ENCODE assay signal across 30 cellular contexts in the genomic region with DNA sequence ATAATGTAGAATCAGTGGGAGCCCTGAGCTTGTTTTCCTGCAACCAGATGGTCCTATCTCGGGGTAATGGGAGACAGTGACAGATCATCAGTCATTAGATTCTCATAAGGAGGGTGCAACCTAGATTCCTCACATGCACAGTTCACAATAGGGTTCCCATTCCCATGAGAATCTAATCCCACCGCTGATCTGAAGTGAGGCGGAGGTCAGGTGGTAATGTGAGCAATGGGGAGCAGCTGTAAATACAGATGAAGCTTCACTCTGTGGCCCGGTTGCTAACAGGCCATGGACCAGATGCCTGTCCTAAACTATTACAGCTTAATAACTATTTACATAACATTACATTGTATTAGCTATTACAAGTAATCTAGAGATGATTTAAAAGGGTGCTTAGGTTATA. TPM values are rescaled to one million over a fixed set of nuclear protein-coding genes. Genes with fewer than 3 reads are reported as not detected.
"Had no signal": no experiment of that assay in that cellular context is flagged by ENCODE, and none has a peak within 500 bp of the region (broad histone marks: within the 10 kb centered on the region; RNA-seq: fewer than 3 reads in every experiment).

No MANE protein-coding gene starts in this region.

- H3K36me3 ChIP-seq: left ventricle myocardium inferior, neutrophil, thyroid gland, transverse colon, upper lobe of left lung, vagina had no signal

- H3K4me1 ChIP-seq: parathyroid adenoma, stomach, testis, transverse colon, upper lobe of left lung, vagina had no signal

- H3K9ac ChIP-seq: parathyroid adenoma had no signal

- H2AFZ ChIP-seq: parathyroid adenoma had no signal

- H3K4me1 Mint-ChIP-seq: memory B cell had no signal

- H3K9me3 ChIP-seq: left ventricle myocardium inferior, mucosa of descending colon, neutrophil, psoas muscle, stomach, testis, thyroid gland, transverse colon, upper lobe of left lung, vagina had no signal

- ATAC-seq: mucosa of descending colon; naive thymus-derived CD8-positive, alpha-beta T cell; psoas muscle; sciatic nerve; stimulated activated naive B cell treated with anti-CD40 and anti-IgM and Interleukin-4, amounts not matched to agents 10 μg/mL and 1 μg/mL and 100 μg/mL, for 72 hours; stimulated activated naive CD8-positive, alpha-beta T cell treated with anti-CD3 and anti-CD28 coated beads, Interleukin-15, Interleukin-2, amounts not matched to agents 100 U/mL and 50 U/mL, for 24 hours had no signal

- H3K27me3 Mint-ChIP-seq: naive thymus-derived CD8-positive, alpha-beta T cell had no signal

- H3K27ac ChIP-seq: left ventricle myocardium inferior, neutrophil, parathyroid adenoma, psoas muscle, skin epidermis, stomach, testis, thyroid gland, transverse colon, upper lobe of left lung, vagina had no signal

- H3K4me3 ChIP-seq: left ventricle myocardium inferior, lung, mucosa of descending colon, psoas muscle, skin epidermis, stomach, testis, thyroid gland, transverse colon, upper lobe of left lung, vagina had no signal

- DNase-seq: hypothalamus; immature natural killer cell; kidney; left ventricle myocardium inferior; midbrain; mucosa of descending colon; naive thymus-derived CD8-positive, alpha-beta T cell; occipital lobe; psoas muscle; stimulated activated CD4-positive, alpha-beta T cell treated with anti-CD3 and anti-CD28 coated beads, Interleukin-12 subunit alpha, Interleukin-12 subunit beta, amount 100 ng/mL, for 4 hours; stimulated activated CD4-positive, alpha-beta T cell treated with anti-CD3 and anti-CD28 coated beads, Interleukin-15, amount 100 ng/mL, for 24 hours; stimulated activated CD4-positive, alpha-beta T cell treated with anti-CD3 and anti-CD28 coated beads, Interleukin-2, amount 100 ng/mL, for 24 hours; stimulated activated CD4-positive, alpha-beta T cell treated with anti-CD3 and anti-CD28 coated beads, Interleukin-4, amount 100 ng/mL, for 1 hour; stimulated activated naive B cell treated with anti-CD40 and anti-IgM and Interleukin-4, amounts not matched to agents 10 μg/mL and 1 μg/mL and 100 μg/mL, for 72 hours; stimulated activated naive CD8-positive, alpha-beta T cell treated with anti-CD3 and anti-CD28 coated beads, Interleukin-15, Interleukin-2, amounts not matched to agents 100 U/mL and 50 U/mL, for 24 hours; stomach; testis; thyroid gland; transverse colon; upper lobe of left lung had no signal

- H3K4me3 Mint-ChIP-seq: immature natural killer cell; memory B cell; naive thymus-derived CD8-positive, alpha-beta T cell; nephron; neural crest cell; stimulated activated naive B cell treated with anti-CD40 and anti-IgM and Interleukin-4, amounts not matched to agents 10 μg/mL and 1 μg/mL and 100 μg/mL, for 72 hours had no signal

- H3K27ac Mint-ChIP-seq: immature natural killer cell; memory B cell; nephron; stimulated activated naive B cell treated with anti-CD40 and anti-IgM and Interleukin-4, amounts not matched to agents 10 μg/mL and 1 μg/mL and 100 μg/mL, for 72 hours had no signal

- H3K36me3 Mint-ChIP-seq: immature natural killer cell; memory B cell; naive thymus-derived CD8-positive, alpha-beta T cell had no signal

- H3K27me3 ChIP-seq: neutrophil, stomach, testis, thyroid gland, transverse colon, upper lobe of left lung, vagina had no signal

- H3K79me2 ChIP-seq: parathyroid adenoma had no signal

- H3K9me3 Mint-ChIP-seq: immature natural killer cell, memory B cell, neural crest cell had no signal

RNA-seq across cellular contexts. Expression of gene DIXDC1, which starts 17.0 kb away (rescaled TPM):
- polyA plus RNA-seq: immature natural killer cell had no signal

RNA-seq across cellular contexts. Expression of gene C11orf52, which starts 35.4 kb away (rescaled TPM):
- total RNA-seq: naive thymus-derived CD8-positive, alpha-beta T cell; neural crest cell; occipital lobe; sciatic nerve had no signal
- polyA plus RNA-seq: immature natural killer cell; naive thymus-derived CD8-positive, alpha-beta T cell had no signal

RNA-seq across cellular contexts. Expression of gene HSPB2, which starts 41.6 kb away (rescaled TPM):
- total RNA-seq: neural crest cell, osteocyte, testis, vagina had no signal
- polyA plus RNA-seq: immature natural killer cell; naive thymus-derived CD8-positive, alpha-beta T cell had no signal

RNA-seq across cellular contexts. Expression of gene CRYAB, which starts 42.6 kb away (rescaled TPM):
- total RNA-seq: naive thymus-derived CD8-positive, alpha-beta T cell; neural crest cell had no signal
- polyA plus RNA-seq: immature natural killer cell; naive thymus-derived CD8-positive, alpha-beta T cell had no signal
